In the genomic region with DNA sequence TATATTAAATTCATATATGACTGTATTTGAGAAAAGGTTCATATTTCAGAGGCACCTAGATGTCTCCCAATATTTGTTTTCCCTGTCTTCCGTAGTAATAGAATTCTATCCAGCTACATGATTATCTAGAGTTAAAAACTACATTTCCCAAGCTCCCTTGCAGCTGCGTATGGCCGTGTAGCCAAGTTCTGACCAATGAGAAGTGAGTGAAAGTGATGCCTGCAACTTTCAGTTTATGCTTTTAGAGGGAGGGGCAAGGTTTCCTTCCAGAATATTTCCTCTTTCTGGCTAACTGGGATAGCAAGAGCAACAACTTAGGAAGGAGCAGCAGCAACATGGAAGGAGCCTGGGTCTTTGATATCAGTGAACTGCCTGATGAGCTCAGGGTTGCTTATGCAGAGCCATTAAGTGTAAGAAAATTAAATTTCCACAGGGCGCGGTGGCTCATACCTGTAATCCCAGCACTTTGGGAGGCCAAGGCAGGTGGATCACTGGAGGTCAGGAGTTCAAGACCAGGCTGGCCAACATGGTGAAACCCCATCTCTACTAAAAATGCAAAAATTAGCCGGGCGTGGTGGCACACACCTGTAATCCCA, we compare ENCODE assay signal across 13 cellular contexts. TPM values are rescaled to one million over a fixed set of nuclear protein-coding genes. Genes with fewer than 3 reads are reported as not detected.
A peak's percentile ranks its signal among the peaks of the same experiment; 100 is the strongest.
DNase-seq lines count a peak whose midpoint lies in the region; ATAC-seq and TF ChIP-seq lines count a peak whose summit lies in the region.
"Had no signal": no experiment of that assay in that cellular context is flagged by ENCODE, and none has a peak within 500 bp of the region (broad histone marks: within the 10 kb centered on the region; RNA-seq: fewer than 3 reads in every experiment).

No MANE protein-coding gene starts in this region.

- TF ChIP-seq CTCF in GM12864 (IDR thresholded peaks at IDR 0.05; ENCODE audit: low read depth, low read length, missing control alignments) (no peak), right lobe of liver (IDR thresholded peaks at IDR 0.05) (no peak)

- H3K4me1 ChIP-seq in right lobe of liver (no peaks in the 10 kb centered on the region), aorta (ENCODE audit: control insufficient read depth in 1 of 2, insufficient read depth in 2 of 2, low read length in 2 of 2) (no peaks in the 10 kb centered on the region)
- H3K4me1 ChIP-seq: Peyer's patch had no signal

- H3K36me3 ChIP-seq in right lobe of liver = no peaks in the 10 kb centered on the region
- H3K36me3 ChIP-seq in aorta (ENCODE audit: control insufficient read depth in 1 of 2, insufficient read depth in 2 of 2, low read length in 1 of 2) = no peaks in the 10 kb centered on the region
- H3K36me3 ChIP-seq: ovary, Peyer's patch had no signal

- H3K9me3 ChIP-seq in right lobe of liver (no peaks in the 10 kb centered on the region), aorta (ENCODE audit: control insufficient read depth, low read length) (no peaks in the 10 kb centered on the region)
- H3K9me3 ChIP-seq: ovary, Peyer's patch had no signal

- ATAC-seq in right lobe of liver (peak; percentile 53 to 66 (median 58)), HG02938 (IDR thresholded peaks at IDR 0.05; ENCODE audit: unreplicated experiment) (no peak), aorta (ENCODE audit: low FRiP score) (no peak)

- intact Hi-C loops in right lobe of liver (cut with DNase I) (no loop called here), aorta (cut with DNase I) (no loop called here)

- H3K27me3 ChIP-seq in right lobe of liver (no peaks in the 10 kb centered on the region), aorta (ENCODE audit: control insufficient read depth in 1 of 2, insufficient read depth in 2 of 2, low read length in 1 of 2) (peaks cover 0 to 1% of the 10 kb centered on the region in 2 donors)
- H3K27me3 ChIP-seq: ovary, Peyer's patch had no signal

- no peak for TF ChIP-seq POLR2A in right lobe of liver (IDR thresholded peaks at IDR 0.05)

- H3K27ac ChIP-seq in right lobe of liver (no peak overlapping the region), aorta (ENCODE audit: low read depth in 1 of 2, low read length in 2 of 2) (no peak overlapping the region)
- H3K27ac ChIP-seq: ovary, Peyer's patch had no signal

- WGBS in right lobe of liver (ENCODE audit: insufficient coverage, low coverage, low lambda C conversion rate, missing lambda C conversion rate) = 44% methylated on average over 5 of the region's 7 CpGs
- WGBS in aorta, 2 donors = 60 to 61% methylated on average over 7 of the region's 7 CpGs

- DNase-seq in GM12864 (ENCODE audit: low read depth) (peak; percentile 3), NCI-H460 (ENCODE audit: extremely low read depth, low read depth) (peak; percentile 0), cerebellar cortex (ENCODE audit: low spot score) (peak; percentile 1), right lobe of liver (no peak), NCI-H345 (lab: John Stamatoyannopoulos, UW) (no peak), aorta (no peak)
- no peak for DNase-seq in activated CD4-positive, alpha-beta T cell treated with anti-CD3 and anti-CD28 coated beads for 1 hour
- DNase-seq: activated CD4-positive, alpha-beta T cell treated with anti-CD3 and anti-CD28 coated beads, Interleukin-2, amount 50 U/mL, for 48 hours; DND-41; Kasumi-1; ovary; Peyer's patch had no signal

- H3K4me3 ChIP-seq in GM12864 (ENCODE audit: low read depth, low read length) (no peak overlapping the region), right lobe of liver (no peak overlapping the region), aorta (ENCODE audit: low read length in 2 of 2) (no peak overlapping the region)
- H3K4me3 ChIP-seq: ovary, Peyer's patch had no signal

RNA-seq across cellular contexts. Expression of a gene that starts 23.2 kb away (rescaled TPM):
- not detected in 2 replicates for total RNA-seq in NCI-H460 (2014; rRNA removed; shearing (Covaris generic))
- not detected in 2 replicates for polyA plus RNA-seq in NCI-H460 (2014; cell fraction: nucleus; rRNA removed)
- total RNA-seq in right lobe of liver (10 to 100 TPM in 1 of 6 experiments, 1 to 10 TPM in 1, under 1 TPM in 1, not detected in 3; 0.73 to 15.8 (median 2.1) TPM), aorta (not detected)
- polyA plus RNA-seq in aorta = not detected
- total RNA-seq: ovary, Peyer's patch had no signal
- polyA plus RNA-seq: ovary had no signal

RNA-seq across cellular contexts. Expression of a gene that starts 49.2 kb away (rescaled TPM):
- not detected in 2 replicates for total RNA-seq in NCI-H460 (2014; rRNA removed; shearing (Covaris generic))
- polyA plus RNA-seq in NCI-H460 (2014; cell fraction: nucleus; rRNA removed) = not detected in 2 replicates
- not detected for total RNA-seq in right lobe of liver
- total RNA-seq in aorta = not detected
- not detected for polyA plus RNA-seq in aorta
- total RNA-seq: ovary, Peyer's patch had no signal
- polyA plus RNA-seq: ovary had no signal

Comparison
In these comparisons a context has a peak if more than half of its experiments do, and no peak if none do; other contexts are left out.
1. DNase-seq: peak in GM12864 (single experiment), NCI-H460 (single experiment) and cerebellar cortex (single experiment); none in right lobe of liver (0 of 3), NCI-H345 (single experiment), activated CD4-positive, alpha-beta T cell treated with anti-CD3 and anti-CD28 coated beads for 1 hour (single experiment) and aorta (0 of 2).
2. ATAC-seq: peak in right lobe of liver (4 of 4); none in HG02938 (single experiment) and aorta (single experiment).